ENCODE assay signal across 1 cellular context in the genomic region with DNA sequence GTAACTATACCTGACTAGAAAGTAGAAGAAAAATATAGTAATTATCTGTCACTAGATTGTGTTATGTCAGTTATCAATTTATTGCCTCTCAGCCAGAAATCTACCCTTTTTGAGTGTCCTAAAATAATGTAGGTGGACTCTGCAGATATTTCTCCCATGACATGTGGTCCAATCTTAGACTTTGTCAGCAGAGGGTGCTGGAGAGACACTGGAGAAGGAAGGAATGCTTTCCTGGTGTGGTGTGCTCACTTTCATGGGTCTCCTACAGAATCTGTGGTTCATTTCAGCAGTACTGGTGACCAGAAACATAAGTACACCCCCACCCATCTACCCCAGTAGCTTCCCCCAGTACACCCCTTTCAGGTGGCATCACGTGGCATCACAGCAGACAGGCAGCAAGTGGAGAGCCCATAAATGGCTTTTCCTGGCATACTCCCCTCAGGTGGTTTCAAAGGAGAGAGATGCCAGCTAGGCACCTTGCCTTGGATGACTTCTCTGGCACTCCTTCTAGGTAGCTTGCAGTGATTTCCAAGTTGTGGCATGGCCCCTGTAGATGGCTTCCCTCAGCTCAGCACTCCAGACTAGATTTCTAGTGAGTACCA.
TF ChIP-seq lines count a peak whose summit lies in the region.

No MANE protein-coding gene starts in this region.

TF ChIP-seq in HepG2, 621 proteins besides CTCF, POLR2A, EP300 and RAD21 (continued from another document):
- TF ChIP-seq, protein P1, sequence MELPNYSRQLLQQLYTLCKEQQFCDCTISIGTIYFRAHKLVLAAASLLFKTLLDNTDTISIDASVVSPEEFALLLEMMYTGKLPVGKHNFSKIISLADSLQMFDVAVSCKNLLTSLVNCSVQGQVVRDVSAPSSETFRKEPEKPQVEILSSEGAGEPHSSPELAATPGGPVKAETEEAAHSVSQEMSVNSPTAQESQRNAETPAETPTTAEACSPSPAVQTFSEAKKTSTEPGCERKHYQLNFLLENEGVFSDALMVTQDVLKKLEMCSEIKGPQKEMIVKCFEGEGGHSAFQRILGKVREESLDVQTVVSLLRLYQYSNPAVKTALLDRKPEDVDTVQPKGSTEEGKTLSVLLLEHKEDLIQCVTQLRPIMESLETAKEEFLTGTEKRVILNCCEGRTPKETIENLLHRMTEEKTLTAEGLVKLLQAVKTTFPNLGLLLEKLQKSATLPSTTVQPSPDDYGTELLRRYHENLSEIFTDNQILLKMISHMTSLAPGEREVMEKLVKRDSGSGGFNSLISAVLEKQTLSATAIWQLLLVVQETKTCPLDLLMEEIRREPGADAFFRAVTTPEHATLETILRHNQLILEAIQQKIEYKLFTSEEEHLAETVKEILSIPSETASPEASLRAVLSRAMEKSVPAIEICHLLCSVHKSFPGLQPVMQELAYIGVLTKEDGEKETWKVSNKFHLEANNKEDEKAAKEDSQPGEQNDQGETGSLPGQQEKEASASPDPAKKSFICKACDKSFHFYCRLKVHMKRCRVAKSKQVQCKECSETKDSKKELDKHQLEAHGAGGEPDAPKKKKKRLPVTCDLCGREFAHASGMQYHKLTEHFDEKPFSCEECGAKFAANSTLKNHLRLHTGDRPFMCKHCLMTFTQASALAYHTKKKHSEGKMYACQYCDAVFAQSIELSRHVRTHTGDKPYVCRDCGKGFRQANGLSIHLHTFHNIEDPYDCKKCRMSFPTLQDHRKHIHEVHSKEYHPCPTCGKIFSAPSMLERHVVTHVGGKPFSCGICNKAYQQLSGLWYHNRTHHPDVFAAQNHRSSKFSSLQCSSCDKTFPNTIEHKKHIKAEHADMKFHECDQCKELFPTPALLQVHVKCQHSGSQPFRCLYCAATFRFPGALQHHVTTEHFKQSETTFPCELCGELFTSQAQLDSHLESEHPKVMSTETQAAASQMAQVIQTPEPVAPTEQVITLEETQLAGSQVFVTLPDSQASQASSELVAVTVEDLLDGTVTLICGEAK (IDR thresholded peaks at IDR 0.05) = no peak
- TF ChIP-seq, protein P1 (CRISPR knock-in tag; IDR thresholded peaks at IDR 0.05) = no peak
- no peak for TF ChIP-seq ZNF850 (CRISPR knock-in tag; conservative IDR thresholded peaks at IDR 0.05)
- no peak for TF ChIP-seq REXO4 (CRISPR knock-in tag; IDR thresholded peaks at IDR 0.05; ENCODE audit: borderline replicate concordance)
- TF ChIP-seq, protein P2, sequence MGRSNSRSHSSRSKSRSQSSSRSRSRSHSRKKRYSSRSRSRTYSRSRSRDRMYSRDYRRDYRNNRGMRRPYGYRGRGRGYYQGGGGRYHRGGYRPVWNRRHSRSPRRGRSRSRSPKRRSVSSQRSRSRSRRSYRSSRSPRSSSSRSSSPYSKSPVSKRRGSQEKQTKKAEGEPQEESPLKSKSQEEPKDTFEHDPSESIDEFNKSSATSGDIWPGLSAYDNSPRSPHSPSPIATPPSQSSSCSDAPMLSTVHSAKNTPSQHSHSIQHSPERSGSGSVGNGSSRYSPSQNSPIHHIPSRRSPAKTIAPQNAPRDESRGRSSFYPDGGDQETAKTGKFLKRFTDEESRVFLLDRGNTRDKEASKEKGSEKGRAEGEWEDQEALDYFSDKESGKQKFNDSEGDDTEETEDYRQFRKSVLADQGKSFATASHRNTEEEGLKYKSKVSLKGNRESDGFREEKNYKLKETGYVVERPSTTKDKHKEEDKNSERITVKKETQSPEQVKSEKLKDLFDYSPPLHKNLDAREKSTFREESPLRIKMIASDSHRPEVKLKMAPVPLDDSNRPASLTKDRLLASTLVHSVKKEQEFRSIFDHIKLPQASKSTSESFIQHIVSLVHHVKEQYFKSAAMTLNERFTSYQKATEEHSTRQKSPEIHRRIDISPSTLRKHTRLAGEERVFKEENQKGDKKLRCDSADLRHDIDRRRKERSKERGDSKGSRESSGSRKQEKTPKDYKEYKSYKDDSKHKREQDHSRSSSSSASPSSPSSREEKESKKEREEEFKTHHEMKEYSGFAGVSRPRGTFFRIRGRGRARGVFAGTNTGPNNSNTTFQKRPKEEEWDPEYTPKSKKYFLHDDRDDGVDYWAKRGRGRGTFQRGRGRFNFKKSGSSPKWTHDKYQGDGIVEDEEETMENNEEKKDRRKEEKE (IDR thresholded peaks at IDR 0.05) = no peak
- no peak for TF ChIP-seq YEATS4 (CRISPR knock-in tag; IDR thresholded peaks at IDR 0.05; ENCODE audit: borderline replicate concordance)
- TF ChIP-seq IRX3 (CRISPR knock-in tag; IDR thresholded peaks at IDR 0.05; ENCODE audit: borderline replicate concordance, low read depth) = no peak
- TF ChIP-seq, protein P3, sequence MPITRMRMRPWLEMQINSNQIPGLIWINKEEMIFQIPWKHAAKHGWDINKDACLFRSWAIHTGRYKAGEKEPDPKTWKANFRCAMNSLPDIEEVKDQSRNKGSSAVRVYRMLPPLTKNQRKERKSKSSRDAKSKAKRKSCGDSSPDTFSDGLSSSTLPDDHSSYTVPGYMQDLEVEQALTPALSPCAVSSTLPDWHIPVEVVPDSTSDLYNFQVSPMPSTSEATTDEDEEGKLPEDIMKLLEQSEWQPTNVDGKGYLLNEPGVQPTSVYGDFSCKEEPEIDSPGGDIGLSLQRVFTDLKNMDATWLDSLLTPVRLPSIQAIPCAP (CRISPR knock-in tag; IDR thresholded peaks at IDR 0.05; ENCODE audit: low read depth) = no peak
- TF ChIP-seq NFYB (CRISPR knock-in tag; IDR thresholded peaks at IDR 0.05) = no peak
- peak; percentile 74 for TF ChIP-seq SMC3 (IDR thresholded peaks at IDR 0.05; ENCODE audit: low read length)
